ENCODE assay signal across 9 cellular contexts in genomic region chr16:66750279-66751134, GRCh38. TPM values are rescaled to one million over a fixed set of nuclear protein-coding genes. Genes with fewer than 3 reads are reported as not detected.
DNase-seq lines count a peak whose midpoint lies in the region; ATAC-seq and TF ChIP-seq lines count a peak whose summit lies in the region.
"Had no signal": no experiment of that assay in that cellular context is flagged by ENCODE, and none has a peak within 500 bp of the region (broad histone marks: within the 10 kb centered on the region; RNA-seq: fewer than 3 reads in every experiment).

No MANE protein-coding gene starts in this region.

- peak overlapping the region; percentile 88 for H3K4me3 Mint-ChIP-seq in activated B cell treated with CpG ODN at 0.5 μM for 24 hours

- H3K4me3 ChIP-seq in A673 (ENCODE audit: low read depth, low read length, poor library complexity, severe bottlenecking) = peak overlapping the region; percentile 99
- peak overlapping the region; percentile 73 for H3K4me3 ChIP-seq in right cardiac atrium (ENCODE audit: low read length)
- H3K4me3 ChIP-seq in smooth muscle cell = peak overlapping the region; percentile 99

- peaks cover 59% of the 10 kb centered on the region for H3K79me2 ChIP-seq in smooth muscle cell (ENCODE audit: low read depth)

- POLR2A ChIA-PET in A673 (lab: Charles Lee; ENCODE audit: low non-redundant PET) (no interaction called here), activated B cell treated with CpG ODN at 0.5 μM for 24 hours (lab: Charles Lee) (interaction anchor here (0.6 kb wide), 1 partner anchor 502 kb away, joined by 3 read pairs; no protein-coding TSS in a partner anchor)

- H3K36me3 Mint-ChIP-seq in activated B cell treated with CpG ODN at 0.5 μM for 24 hours (ENCODE audit: low read depth) = peaks cover 33% of the 10 kb centered on the region

- H3K4me1 ChIP-seq in A673 (ENCODE audit: insufficient read depth, low read length, poor library complexity, severe bottlenecking) = peaks cover 7% of the 10 kb centered on the region
- H3K4me1 ChIP-seq in right cardiac atrium (ENCODE audit: control insufficient read depth, insufficient read depth, low read length) = peaks cover 5% of the 10 kb centered on the region
- H3K4me1 ChIP-seq in smooth muscle cell (ENCODE audit: low read depth) = peaks cover 13% of the 10 kb centered on the region

- H3K27ac ChIP-seq in A673 (ENCODE audit: low read depth, low read length, poor library complexity, severe bottlenecking) (peak overlapping the region; percentile 94), right cardiac atrium (ENCODE audit: low read length) (peak overlapping the region; percentile 96), smooth muscle cell (ENCODE audit: low read depth) (peak overlapping the region; percentile 65)

- CTCF ChIA-PET in A673 (lab: Charles Lee) = interaction anchor here (1.1 to 1.5 kb wide), 4 partner anchors 10 to 80 kb away, joined by 3 to 7 read pairs (median 3); partner anchors contain the start of gene NAE1
- CTCF ChIA-PET in activated B cell treated with CpG ODN at 0.5 μM for 24 hours (lab: Charles Lee) = interaction anchor here (1.3 to 1.5 kb wide), 2 partner anchors 10 to 53 kb away, joined by 3 to 4 read pairs; no protein-coding TSS in a partner anchor

- 10% methylated on average over 15 of the region's 15 CpGs for WGBS in right cardiac atrium
- 19% methylated on average over 15 of the region's 15 CpGs for WGBS in smooth muscle cell (ENCODE audit: low lambda C conversion rate)

- H3K4me1 Mint-ChIP-seq in activated B cell treated with CpG ODN at 0.5 μM for 24 hours = peaks cover 36% of the 10 kb centered on the region

- no peak for TF ChIP-seq CTCF in A673 (conservative IDR thresholded peaks at IDR 0.05; ENCODE audit: low read depth, low read length)
- no peak for TF ChIP-seq CTCF in activated B cell treated with CpG ODN at 0.5 μM for 24 hours (IDR thresholded peaks at IDR 0.05)
- TF ChIP-seq CTCF in smooth muscle cell (IDR thresholded peaks at IDR 0.05; ENCODE audit: borderline replicate concordance, insufficient read depth, poor library complexity, severe bottlenecking) = no peak

- H3K27me3 ChIP-seq in A673 (replicated peaks; ENCODE audit: insufficient read depth, low read depth, low read length, poor library complexity) (no peaks in the 10 kb centered on the region), right cardiac atrium (ENCODE audit: control insufficient read depth, insufficient read depth) (no peaks in the 10 kb centered on the region), smooth muscle cell (ENCODE audit: low read depth) (no peaks in the 10 kb centered on the region)

- peak; percentile 2 for ATAC-seq in GM21619 (IDR thresholded peaks at IDR 0.05; ENCODE audit: unreplicated experiment)
- no peak for ATAC-seq in activated B cell treated with CpG ODN at 0.5 μM for 24 hours (ENCODE audit: low read depth)
- no peak for ATAC-seq in right cardiac atrium
- no peak for ATAC-seq in HG03095 (IDR thresholded peaks at IDR 0.05; ENCODE audit: unreplicated experiment)

- H3K27me3 Mint-ChIP-seq in activated B cell treated with CpG ODN at 0.5 μM for 24 hours = peaks cover 7% of the 10 kb centered on the region

- H3K9me3 ChIP-seq in A673 (ENCODE audit: low read depth, low read length, poor library complexity, severe bottlenecking) = no peaks in the 10 kb centered on the region
- no peaks in the 10 kb centered on the region for H3K9me3 ChIP-seq in right cardiac atrium (ENCODE audit: control insufficient read depth, low read length)
- no peaks in the 10 kb centered on the region for H3K9me3 ChIP-seq in smooth muscle cell (replicated peaks; ENCODE audit: low read depth)

- peak overlapping the region; percentile 76 for H3K27ac Mint-ChIP-seq in activated B cell treated with CpG ODN at 0.5 μM for 24 hours

- BruUV-seq in A673 (replicated peaks; lab: Mats Ljungman, UMichigan) = no TSS peak

- H3K9ac ChIP-seq in smooth muscle cell (ENCODE audit: low read depth) = peak overlapping the region; percentile 99

- peaks cover 53% of the 10 kb centered on the region for H4K20me1 ChIP-seq in smooth muscle cell (ENCODE audit: low read depth)

- no peak overlapping the region for H2AFZ ChIP-seq in smooth muscle cell (ENCODE audit: low read depth)

- peak overlapping the region; percentile 88 for H3K4me2 ChIP-seq in smooth muscle cell

- no peaks in the 10 kb centered on the region for H3K9me3 Mint-ChIP-seq in activated B cell treated with CpG ODN at 0.5 μM for 24 hours

- H3K36me3 ChIP-seq in A673 (ENCODE audit: insufficient read depth, low read length, poor library complexity, severe bottlenecking) = peaks cover 41% of the 10 kb centered on the region
- H3K36me3 ChIP-seq in smooth muscle cell (ENCODE audit: low read depth) = no peaks in the 10 kb centered on the region

- peaks cover 4% of the 10 kb centered on the region for H3F3A ChIP-seq in smooth muscle cell (ENCODE audit: low read depth)

- DNase-seq in A673 (ENCODE audit: low spot score) (no peak), activated B cell treated with CpG ODN at 0.5 μM for 24 hours (no peak), right cardiac atrium (no peak), smooth muscle cell (lab: John Stamatoyannopoulos, UW; ENCODE audit: unreplicated experiment) (no peak), HCEC 1CT (no peak), KG1 (lab: John Stamatoyannopoulos, UW) (no peak)

- intact Hi-C loops in A673 (cut with micrococcal nuclease; ENCODE audit: unreplicated experiment) = no loop called here
- intact Hi-C loops in activated B cell treated with CpG ODN at 0.5 μM for 24 hours (cut with micrococcal nuclease) = loop anchor here (1.0 to 2.0 kb wide), 6 partner anchors 54 to 230 kb away; partner anchors contain the start of genes CMTM3, CMTM4 and NAE1
- intact Hi-C loops in right cardiac atrium (cut with DNase I) = no loop called here

RNA-seq across cellular contexts. Expression of gene DYNC1LI2, which starts 0.9 kb away (rescaled TPM):
- total RNA-seq in A673 (2021) (149 and 164 TPM in 2 replicates), activated B cell treated with CpG ODN at 0.5 μM for 24 hours (64.3 and 84.4 TPM in 2 replicates), right cardiac atrium (100 to 1,000 TPM in 1 of 4 donors, 10 to 100 TPM in 3; 73.1 to 110 (median 94.2) TPM), smooth muscle cell (74.1 and 101 TPM in 2 replicates)
- polyA plus RNA-seq in right cardiac atrium (42.0 TPM), smooth muscle cell (90.8 and 134 TPM in 2 replicates)

RNA-seq across cellular contexts. Expression of gene TERB1, which starts 50.9 kb away (rescaled TPM):
- 0.28 TPM in 1 of 2 replicates, not detected in the other for total RNA-seq in A673 (2021)
- total RNA-seq in activated B cell treated with CpG ODN at 0.5 μM for 24 hours = 0.27 TPM in 1 of 2 replicates, not detected in the other
- total RNA-seq in right cardiac atrium = under 1 TPM in 1 of 4 donors, not detected in 3; 0.22 TPM
- not detected for polyA plus RNA-seq in right cardiac atrium
- not detected in 2 replicates for total RNA-seq in smooth muscle cell
- not detected in 2 replicates for polyA plus RNA-seq in smooth muscle cell
- total RNA-seq: myocyte had no signal

RNA-seq across cellular contexts. Expression of gene CMTM4, which starts 54.0 kb away (rescaled TPM):
- total RNA-seq in A673 (2021) (30.3 and 37.7 TPM in 2 replicates), activated B cell treated with CpG ODN at 0.5 μM for 24 hours (0.29 and 0.38 TPM in 2 replicates), right cardiac atrium (10 to 100 TPM; 13.2 to 15.9 (median 14.6) TPM), smooth muscle cell (25.2 and 27.0 TPM in 2 replicates)
- polyA plus RNA-seq in right cardiac atrium (7.9 TPM), smooth muscle cell (7.2 and 9.2 TPM in 2 replicates)

Comparison
In these comparisons a context has a peak if more than half of its experiments do, and no peak if none do; other contexts are left out.
1. RNA of gene CMTM4, which starts 54.0 kb away (total RNA-seq): 30.3 to 37.7 TPM in A673, 25.2 to 27.0 TPM in smooth muscle cell and 13.2 to 15.9 TPM in right cardiac atrium; 0.29 to 0.38 TPM in activated B cell treated with CpG ODN at 0.5 μM for 24 hours; every median in the first group is over 10 times any median in the second.
2. Peak in every context shown above with its lines, with median percentiles within 50 percentile points of each other: H3K27ac ChIP-seq and H3K4me3 ChIP-seq.